Comparison of ENCODE assay signal across 15 cellular contexts in genomic region chr5:91283899-91284298, GRCh38.
DNase-seq lines count a peak whose midpoint lies in the region; ATAC-seq and TF ChIP-seq lines count a peak whose summit lies in the region.
"Had no signal": no experiment of that assay in that cellular context is flagged by ENCODE, and none has a peak within 500 bp of the region (broad histone marks: within the 10 kb centered on the region; RNA-seq: fewer than 3 reads in every experiment).

No MANE protein-coding gene starts in this region.

- H3K27me3 ChIP-seq in Panc1 (ENCODE audit: control insufficient read depth, insufficient read depth, low read length) (no peaks in the 10 kb centered on the region), osteoblast (ENCODE audit: insufficient read depth, low read length) (no peaks in the 10 kb centered on the region)

- H3K4me3 Mint-ChIP-seq in Calu3 (ENCODE audit: low read depth, unreplicated experiment) = no peak overlapping the region
- H3K4me3 Mint-ChIP-seq: activated CD8-positive, alpha-beta memory T cell treated with anti-CD3 and anti-CD28 coated beads, Interleukin-2, amount 10 ng/mL, durations not matched to agents 7 days and 5 days; activated naive CD8-positive, alpha-beta T cell treated with anti-CD3 and anti-CD28 coated beads for 36 hours; CD14-positive monocyte had no signal

- in situ Hi-C loops in Panc1 (cut with HindIII; ENCODE audit: low pct_unique_long_range_greater_than_20kb, low sequenced_read_pairs) = no loop called here

- ATAC-seq in Panc1 (no peak), HG02798 (IDR thresholded peaks at IDR 0.05; ENCODE audit: poor library complexity, unreplicated experiment) (no peak), HG02840 (IDR thresholded peaks at IDR 0.05; ENCODE audit: low FRiP score, unreplicated experiment) (no peak), GM19455 (IDR thresholded peaks at IDR 0.05; ENCODE audit: unreplicated experiment) (no peak)
- ATAC-seq: activated CD8-positive, alpha-beta memory T cell treated with anti-CD3 and anti-CD28 coated beads, Interleukin-2, amount 10 ng/mL, durations not matched to agents 7 days and 5 days; psoas muscle; Right ventricle myocardium inferior had no signal

- H3K79me2 ChIP-seq in osteoblast (ENCODE audit: insufficient read depth, low read length) = no peaks in the 10 kb centered on the region

- no peak overlapping the region for H3K4me2 ChIP-seq in osteoblast (ENCODE audit: insufficient read depth, low read length)

- H3K27ac Mint-ChIP-seq in Calu3 (ENCODE audit: unreplicated experiment) = peak overlapping the region; percentile 5
- H3K27ac Mint-ChIP-seq: activated CD8-positive, alpha-beta memory T cell treated with anti-CD3 and anti-CD28 coated beads, Interleukin-2, amount 10 ng/mL, durations not matched to agents 7 days and 5 days; activated naive CD8-positive, alpha-beta T cell treated with anti-CD3 and anti-CD28 coated beads for 36 hours had no signal

- no peak overlapping the region for H3K4me3 ChIP-seq in Panc1 (ENCODE audit: low read depth in 2 of 2, low read length in 2 of 2)
- no peak overlapping the region for H3K4me3 ChIP-seq in epithelial cell of esophagus (ENCODE audit: low read length)
- no peak overlapping the region for H3K4me3 ChIP-seq in osteoblast (ENCODE audit: insufficient read depth, low read length)
- H3K4me3 ChIP-seq: psoas muscle had no signal

- H3K36me3 ChIP-seq in Panc1 (ENCODE audit: control insufficient read depth, insufficient read depth, low read length) = no peaks in the 10 kb centered on the region
- H3K36me3 ChIP-seq in osteoblast (ENCODE audit: insufficient read depth, low read length) = no peaks in the 10 kb centered on the region

- POLR2A ChIA-PET in Panc1 (lab: Charles Lee) = no interaction called here

- H3K4me1 Mint-ChIP-seq in Calu3 (ENCODE audit: low read depth, unreplicated experiment) = peaks cover 50% of the 10 kb centered on the region

- BruUV-seq in Calu3 (replicated peaks; lab: Mats Ljungman, UMichigan) (no TSS peak), Panc1 (replicated peaks; lab: Mats Ljungman, UMichigan) (no TSS peak)

- H3K9me3 ChIP-seq in Panc1 (ENCODE audit: control insufficient read depth, insufficient read depth, low read depth, low read length) (peaks cover 16% of the 10 kb centered on the region; the same call in 1 of the 2 replicates), osteoblast (ENCODE audit: low read depth, low read length) (no peaks in the 10 kb centered on the region)
- H3K9me3 ChIP-seq: psoas muscle had no signal

- H2AFZ ChIP-seq in osteoblast (ENCODE audit: low read length) = no peak overlapping the region

- H3K27me3 Mint-ChIP-seq in Calu3 (ENCODE audit: unreplicated experiment) = no peaks in the 10 kb centered on the region
- H3K27me3 Mint-ChIP-seq: activated CD8-positive, alpha-beta memory T cell treated with anti-CD3 and anti-CD28 coated beads, Interleukin-2, amount 10 ng/mL, durations not matched to agents 7 days and 5 days; activated naive CD8-positive, alpha-beta T cell treated with anti-CD3 and anti-CD28 coated beads for 36 hours had no signal

- CTCF ChIA-PET in Calu3 (lab: Charles Lee) (interaction anchor here (0.6 to 1.2 kb wide), 4 partner anchors 13 to 97 kb away, joined by 3 to 4 read pairs (median 4); no protein-coding TSS in a partner anchor), Panc1 (lab: Charles Lee) (no interaction called here)

- H3K27ac ChIP-seq in Panc1 (ENCODE audit: low read length) (peak overlapping the region; percentile 25; the same call in 1 of the 2 replicates), osteoblast (ENCODE audit: low read depth, low read length) (peak overlapping the region; percentile 71)
- H3K27ac ChIP-seq: HL-60, psoas muscle had no signal

- intact Hi-C loops in Calu3 (cut with micrococcal nuclease; ENCODE audit: unreplicated experiment) = loop anchor here (5.0 kb wide), 2 partner anchors 57 to 98 kb away; partner anchors contain the start of gene ARRDC3
- intact Hi-C loops in Panc1 (cut with micrococcal nuclease; ENCODE audit: unreplicated experiment) = no loop called here

- peaks cover 22% of the 10 kb centered on the region for H3K36me3 Mint-ChIP-seq in Calu3 (ENCODE audit: insufficient read depth, unreplicated experiment)

- H3K4me1 ChIP-seq in Panc1 (ENCODE audit: control insufficient read depth, insufficient read depth, low read length) (peaks cover 12% of the 10 kb centered on the region), osteoblast (ENCODE audit: insufficient read depth, low read length) (peaks cover 33% of the 10 kb centered on the region)

- no peaks in the 10 kb centered on the region for H4K20me1 ChIP-seq in osteoblast (ENCODE audit: insufficient read depth, low read length)

- H3K9me3 Mint-ChIP-seq in Calu3 (ENCODE audit: low read depth, unreplicated experiment) = peaks cover 5% of the 10 kb centered on the region

- DNase-seq in Calu3 (peak; percentile 14), Panc1 (ENCODE audit: low read depth, low spot score) (no peak), epithelial cell of esophagus (ENCODE audit: low read depth) (peak; percentile 64), osteoblast (ENCODE audit: insufficient read length, low spot score, missing footprints) (peak; percentile 52)
- no peak for DNase-seq in NK-92 treated with Interleukin-12 subunit alpha and Interleukin-12 subunit beta, amount 100 ng/mL, for 24 hours (lab: John Stamatoyannopoulos, UW)
- DNase-seq: activated CD8-positive, alpha-beta memory T cell treated with anti-CD3 and anti-CD28 coated beads, Interleukin-2, amount 10 ng/mL, durations not matched to agents 7 days and 5 days; activated naive CD8-positive, alpha-beta T cell treated with anti-CD3 and anti-CD28 coated beads for 36 hours; midbrain; psoas muscle had no signal

- TF ChIP-seq CTCF in Calu3 (IDR thresholded peaks at IDR 0.05; ENCODE audit: unreplicated experiment) = no peak
- no peak for TF ChIP-seq CTCF in Panc1 (IDR thresholded peaks at IDR 0.05)
- no peak for TF ChIP-seq CTCF in epithelial cell of esophagus (IDR thresholded peaks at IDR 0.05; ENCODE audit: insufficient read depth, low read depth, low read length, missing control alignments)
- no peak for TF ChIP-seq CTCF in osteoblast (IDR thresholded peaks at IDR 0.05; ENCODE audit: extremely low read depth, low read depth, low read length)

Comparison
In these comparisons a context has a peak if more than half of its experiments do, and no peak if none do; other contexts are left out.
1. DNase-seq: peak in Calu3 (single experiment), epithelial cell of esophagus (single experiment) and osteoblast (single experiment); none in Panc1 (single experiment) and NK-92 treated with Interleukin-12 subunit alpha and Interleukin-12 subunit beta, amount 100 ng/mL, for 24 hours (single experiment).